8 cellular contexts compared by ENCODE assay signal in genomic region chr12:52213541-52214420, GRCh38. TPM values are rescaled to one million over a fixed set of nuclear protein-coding genes. Genes with fewer than 3 reads are reported as not detected.
DNase-seq lines count a peak whose midpoint lies in the region; ATAC-seq, FAIRE-seq and TF ChIP-seq lines count a peak whose summit lies in the region.

No MANE protein-coding gene starts in this region.

- 38 to 74% methylated on average over 2 to 3 of the region's 13 CpGs for WGBS in gastroesophageal sphincter (ENCODE audit: low coverage in 1 of 2), 2 donors
- WGBS in pancreas, 2 donors: 17 to 22% methylated on average over 13 of the region's 13 CpGs
- WGBS in aorta, 2 donors: 46% methylated on average over 13 of the region's 13 CpGs

- H3K9me2 ChIP-seq in PC-9 (ENCODE audit: insufficient read depth): no peaks in the 10 kb centered on the region

- no TSS peak for BruUV-seq in PC-9 (replicated peaks; lab: Mats Ljungman, UMichigan)

- DNase-seq in Daoy (ENCODE audit: low read depth) (peak; percentile 88), PC-9 (peak; percentile 79 to 93), pancreas (peak; percentile 84 to 97 (median 94)), aorta (peak; percentile 85 to 93)
- peak; percentile 81 for DNase-seq in activated effector memory CD4-positive, alpha-beta T cell treated with anti-CD3 and anti-CD28 coated beads, Interleukin-2, amount 50 U/mL, for 16 hours

- H3K4me3 ChIP-seq in PC-9 (no peak overlapping the region), gastroesophageal sphincter (no peak overlapping the region), pancreas (no peak overlapping the region), aorta (ENCODE audit: low read length in 2 of 2) (no peak overlapping the region)

- H2AFZ ChIP-seq in PC-9: no peak overlapping the region

- no peaks in the 10 kb centered on the region for H4K20me1 ChIP-seq in PC-9 (ENCODE audit: insufficient read depth)

- no peaks in the 10 kb centered on the region for H3K36me3 ChIP-seq in PC-9 (ENCODE audit: low read depth)
- H3K36me3 ChIP-seq in gastroesophageal sphincter: no peaks in the 10 kb centered on the region
- no peaks in the 10 kb centered on the region for H3K36me3 ChIP-seq in pancreas
- no peaks in the 10 kb centered on the region for H3K36me3 ChIP-seq in aorta (ENCODE audit: control insufficient read depth in 1 of 2, insufficient read depth in 2 of 2, low read length in 1 of 2)

- H3K79me2 ChIP-seq in PC-9 (ENCODE audit: low read depth): peaks cover 11% of the 10 kb centered on the region; the same call in 1 of the 2 replicates

- H3K4me1 ChIP-seq in PC-9 (replicated peaks; ENCODE audit: insufficient read depth) (peaks cover 56% of the 10 kb centered on the region), gastroesophageal sphincter (peaks cover 0 to 11% (median 0%) of the 10 kb centered on the region in 3 donors), pancreas (peaks cover 17 to 32% (median 19%) of the 10 kb centered on the region in 3 donors), aorta (ENCODE audit: control insufficient read depth in 1 of 2, insufficient read depth in 2 of 2, low read length in 2 of 2) (peaks cover 0 to 4% of the 10 kb centered on the region in 2 donors)

- peak overlapping the region; percentile 85 for H3K27ac ChIP-seq in PC-9
- H3K27ac ChIP-seq in gastroesophageal sphincter: no peak overlapping the region
- H3K27ac ChIP-seq in pancreas: peak overlapping the region in 1 of 4 donors; percentile 8
- no peak overlapping the region for H3K27ac ChIP-seq in aorta (ENCODE audit: low read depth in 1 of 2, low read length in 2 of 2)

- ATAC-seq in HG03460 (IDR thresholded peaks at IDR 0.05; ENCODE audit: unreplicated experiment) (peak; percentile 50), gastroesophageal sphincter (peak; percentile 77), pancreas (peak; percentile 83 to 90 (median 89)), aorta (ENCODE audit: low FRiP score) (peak; percentile 83), HG03095 (IDR thresholded peaks at IDR 0.05; ENCODE audit: unreplicated experiment) (no peak)

- POLR2A ChIA-PET in PC-9 (lab: Charles Lee; ENCODE audit: unreplicated experiment): interaction anchor here (0.6 to 1.0 kb wide), 6 partner anchors 12 to 308 kb away, joined by 3 to 13 read pairs (median 4); no protein-coding TSS in a partner anchor

- no peak for FAIRE-seq in pancreas (lab: Jason Lieb, UNC)

- no peak for TF ChIP-seq EP300 in gastroesophageal sphincter (IDR thresholded peaks at IDR 0.05)

- H3K9me3 ChIP-seq in PC-9 (ENCODE audit: insufficient read depth, low read depth) (no peaks in the 10 kb centered on the region), gastroesophageal sphincter (no peaks in the 10 kb centered on the region), pancreas (no peaks in the 10 kb centered on the region), aorta (ENCODE audit: control insufficient read depth, low read length) (no peaks in the 10 kb centered on the region)

- CTCF ChIA-PET in PC-9 (lab: Charles Lee): interaction anchor here (0.5 to 1.2 kb wide), 5 partner anchors 23 to 1239 kb away, joined by 3 to 10 read pairs (median 4); no protein-coding TSS in a partner anchor

- intact Hi-C loops in PC-9 (cut with micrococcal nuclease; ENCODE audit: unreplicated experiment) (loop anchor here (1.0 to 2.0 kb wide), 6 partner anchors 21 to 309 kb away; partner anchors contain the start of gene KRT80), pancreas (cut with DNase I) (loop anchor here in 1 of 3 donors (5.0 to 10.0 kb wide), 2 partner anchors 46 to 61 kb away; partner anchors contain the start of gene KRT86), aorta (cut with DNase I) (loop anchor here (5.0 kb wide), 2 partner anchors 109 to 114 kb away; partner anchors contain the start of gene KRT83 (in 1 of the 2))

- H3K4me2 ChIP-seq in PC-9: peak overlapping the region; percentile 58

- no peaks in the 10 kb centered on the region for H3K27me3 ChIP-seq in PC-9 (ENCODE audit: insufficient read depth, low read depth)
- H3K27me3 ChIP-seq in gastroesophageal sphincter: peaks cover 23% of the 10 kb centered on the region
- no peaks in the 10 kb centered on the region for H3K27me3 ChIP-seq in pancreas
- H3K27me3 ChIP-seq in aorta (ENCODE audit: control insufficient read depth in 1 of 2, insufficient read depth in 2 of 2, low read length in 1 of 2): no peaks in the 10 kb centered on the region

- TF ChIP-seq CTCF in PC-9 (conservative IDR thresholded peaks at IDR 0.05) (peak; percentile 98), gastroesophageal sphincter (IDR thresholded peaks at IDR 0.05) (peak in 3 of 4 experiments; percentile 95 to 97 (median 97)), pancreas (IDR thresholded peaks at IDR 0.05) (peak; percentile 97 to 99 (median 98))

- no peak for TF ChIP-seq POLR2A in gastroesophageal sphincter (IDR thresholded peaks at IDR 0.05)

- peaks cover 34% of the 10 kb centered on the region for H3F3A ChIP-seq in PC-9 (ENCODE audit: insufficient read depth, low read depth)

RNA-seq across cellular contexts. Expression of gene KRT7, which starts 19.3 kb away (rescaled TPM):
- total RNA-seq in Daoy (2014; rRNA removed; shearing (Covaris generic)): 5.5 and 12.2 TPM in 2 replicates
- total RNA-seq in PC-9 (2021) (3,783 and 4,555 TPM in 2 replicates), gastroesophageal sphincter (10 to 100 TPM in 1 of 4 donors, 1 to 10 TPM in 2, under 1 TPM in 1; 0.47 to 78.7 (median 4.3) TPM), pancreas (100 to 1,000 TPM in 3 of 6 donors, 10 to 100 TPM in 3; 57.5 to 336 (median 90.6) TPM), aorta (10 to 100 TPM in 1 of 2 donors, 1 to 10 TPM in 1; 8.7 to 17.3 TPM)
- polyA plus RNA-seq in pancreas (100 to 1,000 TPM; 111 to 238 TPM), aorta (100 to 1,000 TPM in 1 of 2 donors, 10 to 100 TPM in 1; 82.6 to 110 TPM)

RNA-seq across cellular contexts. Expression of gene KRT80, which starts 22.0 kb away (rescaled TPM):
- total RNA-seq in Daoy (2014; rRNA removed; shearing (Covaris generic)): 4.4 and 5.5 TPM in 2 replicates
- total RNA-seq in PC-9 (2021) (84.1 and 94.9 TPM in 2 replicates), gastroesophageal sphincter (under 1 TPM in 3 of 4 donors, not detected in 1; 0.16 to 0.54 (median 0.31) TPM), pancreas (10 to 100 TPM in 3 of 6 donors, 1 to 10 TPM in 3; 4.8 to 18.3 (median 9.0) TPM), aorta (under 1 TPM; 0.12 to 0.71 TPM)
- polyA plus RNA-seq in pancreas (1 to 10 TPM; 8.1 to 9.1 TPM), aorta (under 1 TPM in 1 of 2 donors, not detected in 1; 0.20 TPM)

Comparison
In these comparisons a context has a peak if more than half of its experiments do, and no peak if none do; other contexts are left out.
1. RNA of gene KRT7, which starts 19.3 kb away (total RNA-seq): 3,783 to 4,555 TPM in PC-9; 57.5 to 336 TPM in pancreas, 8.7 to 17.3 TPM in aorta, 5.5 to 12.2 TPM in Daoy and 0.47 to 78.7 TPM in gastroesophageal sphincter; every median in the first group is over 10 times any median in the second.
2. Peak in every context shown above with its lines, with median percentiles within 50 percentile points of each other: DNase-seq and CTCF ChIP-seq.